Comparison of ENCODE assay signal across 17 cellular contexts in the genomic region with DNA sequence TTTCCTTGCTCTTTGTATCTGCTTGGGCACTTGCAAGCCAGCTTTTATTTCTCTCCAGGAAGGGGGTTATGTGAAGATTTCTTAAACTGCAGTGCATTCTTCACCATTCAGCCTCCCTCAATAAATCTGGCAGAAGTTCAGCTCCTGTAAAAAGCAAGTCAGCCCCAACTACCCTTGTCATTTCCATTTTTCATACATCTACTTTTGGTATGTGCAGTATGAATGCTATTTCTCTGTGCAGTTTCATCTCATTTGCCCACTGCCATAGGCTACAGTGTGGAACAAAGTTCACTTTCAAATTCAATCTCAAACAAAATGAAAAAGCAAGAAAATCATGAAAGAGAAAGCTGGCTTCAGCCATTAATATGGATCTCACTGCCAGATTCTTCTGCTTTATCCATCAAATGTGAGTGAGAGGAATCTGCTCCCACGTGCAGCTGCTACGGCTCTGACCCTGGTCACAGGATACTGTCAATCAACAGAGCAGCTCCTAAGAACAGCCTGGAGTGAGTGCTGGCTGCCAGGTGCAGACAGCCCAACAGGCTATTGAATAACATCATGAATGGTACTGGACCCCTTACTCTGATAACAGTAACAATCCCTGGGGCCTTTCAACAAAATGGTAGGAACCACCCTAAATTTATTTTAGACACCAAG.
A peak's percentile ranks its signal among the peaks of the same experiment; 100 is the strongest.
DNase-seq lines count a peak whose midpoint lies in the region; TF ChIP-seq lines count a peak whose summit lies in the region.
"Had no signal": no experiment of that assay in that cellular context is flagged by ENCODE, and none has a peak within 500 bp of the region (broad histone marks: within the 10 kb centered on the region; RNA-seq: fewer than 3 reads in every experiment).

No MANE protein-coding gene starts in this region.

- H3K9me3 ChIP-seq in ovary = no peaks in the 10 kb centered on the region
- H3K9me3 ChIP-seq: HAP-1 had no signal

- H3K27me3 ChIP-seq in dorsolateral prefrontal cortex (no peaks in the 10 kb centered on the region), ovary (no peaks in the 10 kb centered on the region)
- H3K27me3 ChIP-seq: esophagus squamous epithelium had no signal

- CTCF ChIA-PET in activated naive CD4-positive, alpha-beta T cell treated with anti-CD3 and anti-CD28 coated beads, Interleukin-2, amount 10 ng/mL, durations not matched to agents 7 days and 5 days (lab: Charles Lee) = no interaction called here

- H3K36me3 Mint-ChIP-seq in osteocyte (ENCODE audit: unreplicated experiment) = peaks cover 7% of the 10 kb centered on the region
- no peaks in the 10 kb centered on the region for H3K36me3 Mint-ChIP-seq in activated naive CD4-positive, alpha-beta T cell treated with anti-CD3 and anti-CD28 coated beads, Interleukin-2, amount 10 ng/mL, durations not matched to agents 7 days and 5 days
- H3K36me3 Mint-ChIP-seq: activated naive CD8-positive, alpha-beta T cell; CD8-positive, alpha-beta memory T cell had no signal

- no peak for TF ChIP-seq POLR2A in ovary (IDR thresholded peaks at IDR 0.05)

- H3K27ac ChIP-seq in dorsolateral prefrontal cortex = peak overlapping the region in 58 of 59 donors; percentile 30 to 93 (median 82)
- H3K27ac ChIP-seq in ovary = no peak overlapping the region
- H3K27ac ChIP-seq: coronary artery, esophagus squamous epithelium, HL-60, parathyroid adenoma, WERI-Rb-1 had no signal

- H3K4me1 Mint-ChIP-seq in osteocyte (ENCODE audit: unreplicated experiment) = peaks cover 20% of the 10 kb centered on the region
- no peaks in the 10 kb centered on the region for H3K4me1 Mint-ChIP-seq in activated naive CD4-positive, alpha-beta T cell treated with anti-CD3 and anti-CD28 coated beads, Interleukin-2, amount 10 ng/mL, durations not matched to agents 7 days and 5 days
- H3K4me1 Mint-ChIP-seq: CD8-positive, alpha-beta memory T cell had no signal

- peak overlapping the region; percentile 40 for H3K27ac Mint-ChIP-seq in osteocyte (ENCODE audit: unreplicated experiment)
- no peak overlapping the region for H3K27ac Mint-ChIP-seq in activated naive CD4-positive, alpha-beta T cell treated with anti-CD3 and anti-CD28 coated beads, Interleukin-2, amount 10 ng/mL, durations not matched to agents 7 days and 5 days
- H3K27ac Mint-ChIP-seq: activated naive CD8-positive, alpha-beta T cell; CD8-positive, alpha-beta memory T cell had no signal

- DNase-seq in NCI-H1436 (lab: John Stamatoyannopoulos, UW) (peak; percentile 10), NCI-H1436 treated with DMSO at 0.1 percent for 48 hours (lab: John Stamatoyannopoulos, UW) (no peak), NCI-H748 treated with DMSO at 0.1 percent for 48 hours (lab: John Stamatoyannopoulos, UW) (peak; percentile 34), dorsolateral prefrontal cortex (no peak), osteocyte (ENCODE audit: extremely low spot score, unreplicated experiment) (no peak), ovary (no peak), islet precursor cell (no peak)
- DNase-seq in activated naive CD4-positive, alpha-beta T cell treated with anti-CD3 and anti-CD28 coated beads, Interleukin-2, amount 10 ng/mL, durations not matched to agents 7 days and 5 days = no peak
- DNase-seq: CD8-positive, alpha-beta memory T cell; esophagus squamous epithelium; mammary epithelial cell; WERI-Rb-1 had no signal

- H3K36me3 ChIP-seq in ovary = no peaks in the 10 kb centered on the region
- H3K36me3 ChIP-seq: esophagus squamous epithelium, HAP-1, WERI-Rb-1 had no signal

- H3K4me3 Mint-ChIP-seq in osteocyte (ENCODE audit: unreplicated experiment) = no peak overlapping the region
- no peak overlapping the region for H3K4me3 Mint-ChIP-seq in activated naive CD4-positive, alpha-beta T cell treated with anti-CD3 and anti-CD28 coated beads, Interleukin-2, amount 10 ng/mL, durations not matched to agents 7 days and 5 days
- H3K4me3 Mint-ChIP-seq: activated naive CD8-positive, alpha-beta T cell; CD8-positive, alpha-beta memory T cell had no signal

- peaks cover 23% of the 10 kb centered on the region for H3K9me3 Mint-ChIP-seq in osteocyte (ENCODE audit: unreplicated experiment)
- no peaks in the 10 kb centered on the region for H3K9me3 Mint-ChIP-seq in activated naive CD4-positive, alpha-beta T cell treated with anti-CD3 and anti-CD28 coated beads, Interleukin-2, amount 10 ng/mL, durations not matched to agents 7 days and 5 days

- H3K4me3 ChIP-seq in dorsolateral prefrontal cortex = no peak overlapping the region
- no peak overlapping the region for H3K4me3 ChIP-seq in ovary
- H3K4me3 ChIP-seq: coronary artery, esophagus squamous epithelium, HAP-1 had no signal

- TF ChIP-seq EP300 in ovary (IDR thresholded peaks at IDR 0.05) = no peak

- H3K4me1 ChIP-seq in ovary (ENCODE audit: insufficient read depth) = no peaks in the 10 kb centered on the region
- H3K4me1 ChIP-seq: HAP-1, parathyroid adenoma had no signal

- TF ChIP-seq CTCF in dorsolateral prefrontal cortex (IDR thresholded peaks at IDR 0.05 in 54 of 56, conservative IDR thresholded peaks at IDR 0.05 in 2 of 56; ENCODE audit: low read depth in 1 of 56, partially characterized antibody in 56 of 56) (no peak), osteocyte (IDR thresholded peaks at IDR 0.05) (no peak), ovary (IDR thresholded peaks at IDR 0.05) (no peak)

- H3K27me3 Mint-ChIP-seq in osteocyte (ENCODE audit: unreplicated experiment) = no peaks in the 10 kb centered on the region
- no peaks in the 10 kb centered on the region for H3K27me3 Mint-ChIP-seq in activated naive CD4-positive, alpha-beta T cell treated with anti-CD3 and anti-CD28 coated beads, Interleukin-2, amount 10 ng/mL, durations not matched to agents 7 days and 5 days
- H3K27me3 Mint-ChIP-seq: activated naive CD8-positive, alpha-beta T cell; CD8-positive, alpha-beta memory T cell had no signal

- 27 to 40% (median 28%) methylated on average over 2 of the region's 2 CpGs for WGBS in ovary, 3 donors

- intact Hi-C loops in dorsolateral prefrontal cortex (cut with DNase I) (no loop called here), ovary (cut with DNase I) (no loop called here)

Comparison
In these comparisons a context has a peak if more than half of its experiments do, and no peak if none do; other contexts are left out.
1. DNase-seq: peak in NCI-H1436 (single experiment) and NCI-H748 treated with DMSO at 0.1 percent for 48 hours (single experiment); none in NCI-H1436 treated with DMSO at 0.1 percent for 48 hours (single experiment), dorsolateral prefrontal cortex (0 of 10), osteocyte (single experiment), ovary (0 of 5), activated naive CD4-positive, alpha-beta T cell treated with anti-CD3 and anti-CD28 coated beads, Interleukin-2, amount 10 ng/mL, durations not matched to agents 7 days and 5 days (single experiment) and islet precursor cell (single experiment).
2. H3K27ac ChIP-seq: peak in dorsolateral prefrontal cortex (58 of 59); none in ovary (0 of 2).